ENCODE assay signal across 8 cellular contexts in genomic region chr10:784759-785538, GRCh38.
DNase-seq lines count a peak whose midpoint lies in the region; ATAC-seq and FAIRE-seq lines count a peak whose summit lies in the region.

No MANE protein-coding gene starts in this region.

- DNase-seq in NCI-H1417 (lab: John Stamatoyannopoulos, UW) (peak; percentile 3 to 78 (median 74)), NCI-H1417 treated with DMSO at 0.1 percent for 48 hours (lab: John Stamatoyannopoulos, UW) (no peak), RCC 7860 (ENCODE audit: low spot score) (peak; percentile 64), astrocyte of the hippocampus (ENCODE audit: low read depth, low spot score) (peak; percentile 94), iPS-NIHi11 (ENCODE audit: low spot score) (peak; percentile 65)

- peaks cover 13% of the 10 kb centered on the region for H3K27me3 ChIP-seq in skeletal muscle satellite cell (ENCODE audit: control insufficient read depth, insufficient read depth, low read length)

- FAIRE-seq in RCC 7860 (lab: Jason Lieb, UNC) = no peak

- H3K9ac ChIP-seq in skeletal muscle satellite cell (ENCODE audit: low read depth, low read length) = peak overlapping the region; percentile 31

- ATAC-seq in HG02763 (IDR thresholded peaks at IDR 0.05; ENCODE audit: unreplicated experiment) (no peak), HG02588 (IDR thresholded peaks at IDR 0.05; ENCODE audit: unreplicated experiment) (no peak)

- peak overlapping the region; percentile 70 for H3K4me3 ChIP-seq in skeletal muscle satellite cell (ENCODE audit: low read length)

- H3K4me2 ChIP-seq in skeletal muscle satellite cell (ENCODE audit: low read length) = peak overlapping the region; percentile 93

- no peaks in the 10 kb centered on the region for H3K9me3 ChIP-seq in skeletal muscle satellite cell (replicated peaks; ENCODE audit: low read length)

- no peaks in the 10 kb centered on the region for H3K36me3 ChIP-seq in skeletal muscle satellite cell (ENCODE audit: insufficient read depth, low read length)

- peaks cover 26% of the 10 kb centered on the region for H3K4me1 ChIP-seq in skeletal muscle satellite cell (ENCODE audit: control insufficient read depth, insufficient read depth, low read length)
